12 cellular contexts compared by ENCODE assay signal in the genomic region with DNA sequence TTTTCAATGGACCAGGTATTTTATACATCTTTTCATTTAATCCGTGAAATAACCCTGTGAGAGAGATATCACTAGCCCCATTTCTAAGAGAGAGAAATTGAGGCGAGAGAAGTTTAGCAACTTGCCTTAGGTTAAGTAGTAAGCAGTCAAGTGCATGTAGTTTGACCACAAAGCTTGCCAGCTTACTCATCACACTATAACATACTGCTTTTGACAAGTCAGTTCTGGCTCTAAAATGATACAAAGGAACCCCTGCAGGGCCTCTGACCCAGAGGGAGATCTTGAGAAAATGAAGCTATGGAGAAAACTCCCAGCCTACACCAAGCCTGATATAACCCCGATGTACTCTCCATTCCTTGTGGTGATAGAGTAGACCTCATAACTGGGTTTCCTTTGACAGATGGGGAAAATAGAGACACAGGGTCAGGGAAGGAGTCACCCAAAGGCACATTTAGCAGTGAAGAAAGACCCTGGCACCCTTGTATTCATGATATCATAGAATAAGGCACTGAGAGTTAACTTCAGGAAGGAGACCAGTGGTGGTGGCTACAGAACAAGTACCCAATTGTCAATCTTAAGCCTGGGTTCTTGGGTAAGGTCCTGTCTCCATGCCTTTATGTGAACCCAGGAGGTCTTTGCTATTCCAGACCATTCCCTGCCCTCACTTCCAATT.
A peak's percentile ranks its signal among the peaks of the same experiment; 100 is the strongest.
DNase-seq lines count a peak whose midpoint lies in the region; ATAC-seq and TF ChIP-seq lines count a peak whose summit lies in the region.
"Had no signal": no experiment of that assay in that cellular context is flagged by ENCODE, and none has a peak within 500 bp of the region (broad histone marks: within the 10 kb centered on the region; RNA-seq: fewer than 3 reads in every experiment).

No MANE protein-coding gene starts in this region.

- no peak for TF ChIP-seq POLR2A in body of pancreas (IDR thresholded peaks at IDR 0.05)

- H3K4me1 Mint-ChIP-seq in activated naive CD8-positive, alpha-beta T cell treated with anti-CD3 and anti-CD28 coated beads for 36 hours: peaks cover 44% of the 10 kb centered on the region

- H3K27me3 ChIP-seq in body of pancreas: no peaks in the 10 kb centered on the region
- H3K27me3 ChIP-seq: left lung had no signal

- no peak for TF ChIP-seq CTCF in body of pancreas (IDR thresholded peaks at IDR 0.05)

- no peaks in the 10 kb centered on the region for H3K9me3 ChIP-seq in body of pancreas
- H3K9me3 ChIP-seq: left lung had no signal

- H3K4me3 Mint-ChIP-seq in activated naive CD8-positive, alpha-beta T cell treated with anti-CD3 and anti-CD28 coated beads for 36 hours: no peak overlapping the region
- H3K4me3 Mint-ChIP-seq: CD4-positive, alpha-beta T cell had no signal

- no peaks in the 10 kb centered on the region for H3K36me3 ChIP-seq in body of pancreas (replicated peaks in 1 of 2; ENCODE audit: insufficient read depth in 1 of 2, low read depth in 2 of 2)
- H3K36me3 ChIP-seq: left lung had no signal

- H3K4me3 ChIP-seq in body of pancreas: no peak overlapping the region
- H3K4me3 ChIP-seq: left lung had no signal

- no peak overlapping the region for H3K27ac ChIP-seq in body of pancreas
- H3K27ac ChIP-seq: left lung had no signal

- H3K9me3 Mint-ChIP-seq in activated naive CD8-positive, alpha-beta T cell treated with anti-CD3 and anti-CD28 coated beads for 36 hours: peaks cover 5% of the 10 kb centered on the region

- peak; percentile 11 for DNase-seq in stimulated activated CD4-positive, alpha-beta T cell treated with anti-CD3 and anti-CD28 coated beads, Interleukin-4, amount 100 ng/mL, for 24 hours
- no peak for DNase-seq in stimulated activated CD4-positive, alpha-beta T cell treated with anti-CD3 and anti-CD28 coated beads, Interleukin-4, amount 100 ng/mL, for 4 hours
- peak; percentile 3 for DNase-seq in activated naive CD8-positive, alpha-beta T cell treated with anti-CD3 and anti-CD28 coated beads for 36 hours
- DNase-seq in NCI-H510A (lab: John Stamatoyannopoulos, UW) (no peak), NCI-H1092 treated with DMSO at 0.1 percent for 48 hours (lab: John Stamatoyannopoulos, UW) (no peak), body of pancreas (no peak), NCI-H2081 treated with DMSO at 0.1 percent for 48 hours (lab: John Stamatoyannopoulos, UW) (no peak)
- DNase-seq: CD4-positive, alpha-beta T cell; effector CD4-positive, alpha-beta T cell; left lung had no signal

- H3K27me3 Mint-ChIP-seq in activated naive CD8-positive, alpha-beta T cell treated with anti-CD3 and anti-CD28 coated beads for 36 hours: no peaks in the 10 kb centered on the region
- H3K27me3 Mint-ChIP-seq: CD4-positive, alpha-beta T cell had no signal

- intact Hi-C loops in body of pancreas (cut with DNase I): no loop called here

- peak; percentile 61 for ATAC-seq in HG03520 (IDR thresholded peaks at IDR 0.05; ENCODE audit: unreplicated experiment)
- no peak for ATAC-seq in body of pancreas
- ATAC-seq: Panc1 had no signal

- H3K4me1 ChIP-seq in body of pancreas: peaks cover 3% of the 10 kb centered on the region

- H3K27ac Mint-ChIP-seq in activated naive CD8-positive, alpha-beta T cell treated with anti-CD3 and anti-CD28 coated beads for 36 hours: peak overlapping the region; percentile 77
- H3K27ac Mint-ChIP-seq: CD4-positive, alpha-beta T cell had no signal

- peaks cover 10% of the 10 kb centered on the region for H3K36me3 Mint-ChIP-seq in activated naive CD8-positive, alpha-beta T cell treated with anti-CD3 and anti-CD28 coated beads for 36 hours

- WGBS in body of pancreas, 2 donors: 59 to 69% methylated on average over 3 of the region's 3 CpGs

Comparison
In these comparisons a context has a peak if more than half of its experiments do, and no peak if none do; other contexts are left out.
1. DNase-seq: peak in stimulated activated CD4-positive, alpha-beta T cell treated with anti-CD3 and anti-CD28 coated beads, Interleukin-4, amount 100 ng/mL, for 24 hours (single experiment) and activated naive CD8-positive, alpha-beta T cell treated with anti-CD3 and anti-CD28 coated beads for 36 hours (single experiment); none in stimulated activated CD4-positive, alpha-beta T cell treated with anti-CD3 and anti-CD28 coated beads, Interleukin-4, amount 100 ng/mL, for 4 hours (0 of 2), NCI-H510A (single experiment), NCI-H1092 treated with DMSO at 0.1 percent for 48 hours (single experiment), body of pancreas (0 of 4) and NCI-H2081 treated with DMSO at 0.1 percent for 48 hours (single experiment).